In genomic region chr3:42250761-42251160, GRCh38 we compare ENCODE assay signal across 10 cellular contexts. TPM values are rescaled to one million over a fixed set of nuclear protein-coding genes. Genes with fewer than 3 reads are reported as not detected.
"Had no signal": no experiment of that assay in that cellular context is flagged by ENCODE, and none has a peak within 500 bp of the region (broad histone marks: within the 10 kb centered on the region; RNA-seq: fewer than 3 reads in every experiment).

No MANE protein-coding gene starts in this region.

- DNase-seq: GM23248, GOT3, H7, H9, HCEC 1CT, HFFc6 had no signal

- H3K9me3 ChIP-seq: HAP-1 had no signal

- ATAC-seq: GM23338, HCT116 had no signal

- H3K27ac Mint-ChIP-seq: GM23338, H9, HFFc6 had no signal

- H3K4me3 Mint-ChIP-seq: GM23338, H9, HFFc6 had no signal

- H3K27ac ChIP-seq: GM23248 had no signal

- H3K36me3 ChIP-seq: HAP-1 had no signal

- H3K9me3 Mint-ChIP-seq: GM23338, H9, HFFc6 had no signal

- H3K4me1 ChIP-seq: HAP-1 had no signal

- H3K4me3 ChIP-seq: GM23248, GM23338, HAP-1 had no signal

RNA-seq across cellular contexts. Expression of gene CCK, which starts 15.2 kb away (rescaled TPM):
- total RNA-seq: H4, HFFc6 had no signal
- polyA plus RNA-seq: GM23248 had no signal
